In genomic region chr5:54520438-54520846, GRCh38 we compare ENCODE assay signal across 8 cellular contexts. TPM values are rescaled to one million over a fixed set of nuclear protein-coding genes. Genes with fewer than 3 reads are reported as not detected.
DNase-seq lines count a peak whose midpoint lies in the region; ATAC-seq, FAIRE-seq and TF ChIP-seq lines count a peak whose summit lies in the region.

No MANE protein-coding gene starts in this region.

- peak overlapping the region; percentile 94 for H2BK120ac ChIP-seq in IMR-90 (ENCODE audit: low read depth, low read length)

- H3K4me3 ChIP-seq in AG04449 (ENCODE audit: low read depth, low read length): peak overlapping the region; percentile 62
- peak overlapping the region; percentile 92 for H3K4me3 ChIP-seq in IMR-90 (ENCODE audit: insufficient read depth, low read depth, low read length)
- peak overlapping the region; percentile 81 for H3K4me3 ChIP-seq in astrocyte (ENCODE audit: insufficient read depth, low read depth, low read length)
- H3K4me3 ChIP-seq in keratinocyte (ENCODE audit: control insufficient read depth in 2 of 3, extremely low read depth in 1 of 3, insufficient read depth in 2 of 3, low read depth in 1 of 3, low read length in 3 of 3): peak overlapping the region; percentile 34 to 62 (median 55)

- H4K8ac ChIP-seq in IMR-90 (ENCODE audit: low read depth in 2 of 2, low read length in 2 of 2): peak overlapping the region; percentile 51 to 96

- no peaks in the 10 kb centered on the region for H3K27me3 Mint-ChIP-seq in astrocyte (ENCODE audit: low read depth, unreplicated experiment)
- H3K27me3 Mint-ChIP-seq in stimulated activated naive CD8-positive, alpha-beta T cell treated with anti-CD3 and anti-CD28 coated beads, Interleukin-15, amount 100 ng/mL, for 72 hours: no peaks in the 10 kb centered on the region

- H3K9me3 ChIP-seq in IMR-90 (ENCODE audit: control insufficient read depth, insufficient read depth, low read length) (peaks cover 9% of the 10 kb centered on the region), astrocyte (ENCODE audit: insufficient read depth, low read depth, low read length) (no peaks in the 10 kb centered on the region), keratinocyte (ENCODE audit: control insufficient read depth, low read depth, low read length) (no peaks in the 10 kb centered on the region)

- H3K36me3 ChIP-seq in IMR-90 (ENCODE audit: control insufficient read depth, insufficient read depth, low read length) (peaks cover 33% of the 10 kb centered on the region), astrocyte (ENCODE audit: insufficient read depth, low read length) (no peaks in the 10 kb centered on the region), keratinocyte (ENCODE audit: control insufficient read depth in 2 of 2, extremely low read depth in 1 of 2, insufficient read depth in 2 of 2, low read length in 2 of 2) (peaks cover 0 to 1% of the 10 kb centered on the region in 2 experiments)

- peak overlapping the region; percentile 99 for H3K4ac ChIP-seq in IMR-90 (ENCODE audit: low read depth, low read length)

- TF ChIP-seq RAD21 in IMR-90 (IDR thresholded peaks at IDR 0.05; ENCODE audit: low read length): no peak

- peak overlapping the region; percentile 96 for H2AK5ac ChIP-seq in IMR-90 (ENCODE audit: low read depth, low read length)

- peak; percentile 37; the same call in 1 of the 2 replicates for TF ChIP-seq POLR2A in IMR-90 (IDR thresholded peaks at IDR 0.05; ENCODE audit: low read depth, low read length)

- peaks cover 75% of the 10 kb centered on the region for H3K79me2 ChIP-seq in astrocyte (ENCODE audit: insufficient read depth, low read length)
- peaks cover 37% of the 10 kb centered on the region for H3K79me2 ChIP-seq in keratinocyte (ENCODE audit: control insufficient read depth, insufficient read depth, low read length)

- intact Hi-C loops in IMR-90 (cut with micrococcal nuclease): loop anchor here (2.0 kb wide), 1 partner anchor 96 kb away; no protein-coding TSS in a partner anchor

- peak overlapping the region; percentile 98 for H3K18ac ChIP-seq in IMR-90 (ENCODE audit: low read depth, low read length)

- peak overlapping the region; percentile 92 for H3K27ac ChIP-seq in IMR-90 (ENCODE audit: insufficient read depth, low read length)
- peak overlapping the region; percentile 69 for H3K27ac ChIP-seq in astrocyte (ENCODE audit: low read depth, low read length)
- H3K27ac ChIP-seq in keratinocyte (ENCODE audit: control insufficient read depth, insufficient read depth, low read length): peak overlapping the region; percentile 22

- H3K4me2 ChIP-seq in IMR-90 (ENCODE audit: low read depth, low read length) (peak overlapping the region; percentile 96), astrocyte (ENCODE audit: low read length) (peak overlapping the region; percentile 90), keratinocyte (ENCODE audit: control insufficient read depth, extremely low read depth, insufficient read depth, low read depth, low read length) (peak overlapping the region; percentile 90)

- peak overlapping the region; percentile 96 for H3K56ac ChIP-seq in IMR-90 (ENCODE audit: extremely low read depth, insufficient read depth, low read length)

- peaks cover 5% of the 10 kb centered on the region for H3K9me3 Mint-ChIP-seq in astrocyte (ENCODE audit: unreplicated experiment)
- no peaks in the 10 kb centered on the region for H3K9me3 Mint-ChIP-seq in stimulated activated naive CD8-positive, alpha-beta T cell treated with anti-CD3 and anti-CD28 coated beads, Interleukin-15, amount 100 ng/mL, for 72 hours

- no peaks in the 10 kb centered on the region for H3K27me3 ChIP-seq in IMR-90 (ENCODE audit: control insufficient read depth, insufficient read depth, low read length)
- H3K27me3 ChIP-seq in astrocyte (ENCODE audit: insufficient read depth, low read length): no peaks in the 10 kb centered on the region
- no peaks in the 10 kb centered on the region for H3K27me3 ChIP-seq in keratinocyte (ENCODE audit: control insufficient read depth, extremely low read depth, insufficient read depth, low read length)

- peak overlapping the region; percentile 99 for H2BK5ac ChIP-seq in IMR-90 (ENCODE audit: low read depth, low read length, poor library complexity, severe bottlenecking)

- WGBS in IMR-90 (ENCODE audit: extremely low coverage in 2 of 2, insufficient read length in 1 of 2), 2 experiments: 8% methylated on average over 2 of the region's 7 CpGs; no CpG with 5 or more reads in 1 of the 2 experiments

- peaks cover 65% of the 10 kb centered on the region for H4K20me1 ChIP-seq in IMR-90 (ENCODE audit: insufficient read depth, low read length)
- H4K20me1 ChIP-seq in astrocyte (ENCODE audit: insufficient read depth, low read length): peaks cover 68% of the 10 kb centered on the region
- H4K20me1 ChIP-seq in keratinocyte (ENCODE audit: control insufficient read depth, extremely low read depth, insufficient read depth, low read length): no peaks in the 10 kb centered on the region

- TF ChIP-seq CTCF in AG04449 (IDR thresholded peaks at IDR 0.05; ENCODE audit: insufficient read depth, low read length, missing control alignments) (no peak), IMR-90 (conservative IDR thresholded peaks at IDR 0.05; ENCODE audit: low read depth, low read length) (no peak), astrocyte (IDR thresholded peaks at IDR 0.05; ENCODE audit: insufficient read depth, low read depth, low read length) (no peak), keratinocyte (optimal IDR thresholded peaks at IDR 0.05 in 1 of 3, IDR thresholded peaks at IDR 0.05 in 1 of 3, conservative IDR thresholded peaks at IDR 0.05 in 1 of 3; ENCODE audit: extremely low read depth in 1 of 3, insufficient read depth in 2 of 3, low read length in 3 of 3) (no peak)

- H2BK15ac ChIP-seq in IMR-90 (ENCODE audit: low read depth, low read length): peak overlapping the region; percentile 81; the same call in 2 of the 3 replicates

- H3K36me3 Mint-ChIP-seq in astrocyte (ENCODE audit: low read depth, unreplicated experiment): peaks cover 10% of the 10 kb centered on the region

- in situ Hi-C loops in IMR-90 (cut with MboI; ENCODE audit: low sequenced_read_pairs): loop anchor here (10.0 kb wide), 1 partner anchor 634 kb away; no protein-coding TSS in a partner anchor

- ATAC-seq in IMR-90 (ENCODE audit: low read depth): no peak
- no peak for ATAC-seq in stimulated activated naive CD8-positive, alpha-beta T cell treated with anti-CD3 and anti-CD28 coated beads, Interleukin-15, amount 100 ng/mL, for 72 hours
- no peak for ATAC-seq in GM21447 (IDR thresholded peaks at IDR 0.05; ENCODE audit: unreplicated experiment)
- ATAC-seq in HG03442 (IDR thresholded peaks at IDR 0.05; ENCODE audit: unreplicated experiment): no peak

- H2AK9ac ChIP-seq in IMR-90 (replicated peaks; ENCODE audit: low read depth, low read length, poor library complexity): peak overlapping the region; percentile 89

- H3K27ac Mint-ChIP-seq in astrocyte (ENCODE audit: unreplicated experiment): peak overlapping the region; percentile 86
- peak overlapping the region; percentile 28 to 87 for H3K27ac Mint-ChIP-seq in stimulated activated naive CD8-positive, alpha-beta T cell treated with anti-CD3 and anti-CD28 coated beads, Interleukin-15, amount 100 ng/mL, for 72 hours

- POLR2A ChIA-PET in AG04449 (lab: Yijun Ruan, JAX): no interaction called here
- POLR2A ChIA-PET in IMR-90 (lab: Charles Lee; ENCODE audit: unreplicated experiment): no interaction called here

- H2AFZ ChIP-seq in IMR-90 (replicated peaks; ENCODE audit: low read length, poor library complexity) (peak overlapping the region; percentile 64), astrocyte (ENCODE audit: low read depth, low read length) (no peak overlapping the region), keratinocyte (ENCODE audit: control insufficient read depth, low read length) (peak overlapping the region; percentile 44)

- H3K9ac ChIP-seq in IMR-90 (ENCODE audit: low read depth, low read length): peak overlapping the region; percentile 97
- H3K9ac ChIP-seq in astrocyte (ENCODE audit: low read length): peak overlapping the region; percentile 85
- H3K9ac ChIP-seq in keratinocyte (ENCODE audit: control insufficient read depth, extremely low read depth, insufficient read depth, low read length): peak overlapping the region; percentile 54

- dilution Hi-C loops in IMR-90 (cut with HindIII; ENCODE audit: low sequenced_read_pairs, unreplicated experiment): no loop called here
- dilution Hi-C loops in keratinocyte (cut with MboI; ENCODE audit: extremely low pct_ligation_motif_present, low sequenced_read_pairs): no loop called here

- BruUV-seq in IMR-90 (replicated peaks; lab: Mats Ljungman, UMichigan): TSS peak; percentile 90

- DNase-seq in AG04449 (ENCODE audit: low read depth, low spot score) (no peak), IMR-90 (peak; percentile 56), astrocyte (ENCODE audit: low read depth) (peak; percentile 56), keratinocyte (ENCODE audit: low read depth, low spot score) (no peak), cerebellar cortex (ENCODE audit: low spot score) (no peak)
- DNase-seq in stimulated activated naive CD8-positive, alpha-beta T cell treated with anti-CD3 and anti-CD28 coated beads, Interleukin-15, amount 100 ng/mL, for 72 hours: no peak

- H4K5ac ChIP-seq in IMR-90 (ENCODE audit: low read depth, low read length): peak overlapping the region; percentile 97

- peak overlapping the region; percentile 90 for H3K4me3 Mint-ChIP-seq in astrocyte (ENCODE audit: unreplicated experiment)
- H3K4me3 Mint-ChIP-seq in stimulated activated naive CD8-positive, alpha-beta T cell treated with anti-CD3 and anti-CD28 coated beads, Interleukin-15, amount 100 ng/mL, for 72 hours: peak overlapping the region; percentile 82 to 83

- peaks cover 10% of the 10 kb centered on the region for H3K9me1 ChIP-seq in IMR-90 (ENCODE audit: insufficient read depth, low read length)
- H3K9me1 ChIP-seq in keratinocyte (ENCODE audit: control insufficient read depth, extremely low read depth, insufficient read depth, low read length): no peaks in the 10 kb centered on the region

- H3K23ac ChIP-seq in IMR-90 (ENCODE audit: low read depth, low read length): peak overlapping the region; percentile 99

- peaks cover 0 to 45% of the 10 kb centered on the region in 2 experiments; a peak in 2 of 4 replicates for H3K79me1 ChIP-seq in IMR-90 (ENCODE audit: low read depth in 1 of 2, low read length in 2 of 2)

- CTCF ChIA-PET in AG04449 (lab: Yijun Ruan, JAX): interaction anchor here (5.3 kb wide), 1 partner anchor 31 kb away, joined by 27 read pairs; no protein-coding TSS in a partner anchor
- CTCF ChIA-PET in IMR-90 (lab: Yijun Ruan, JAX): interaction anchor here (1.0 kb wide), 1 partner anchor 324 kb away, joined by 4 read pairs; no protein-coding TSS in a partner anchor

- peaks cover 37% of the 10 kb centered on the region for H3K4me1 Mint-ChIP-seq in astrocyte (ENCODE audit: low read depth, unreplicated experiment)
- peaks cover 70% of the 10 kb centered on the region for H3K4me1 Mint-ChIP-seq in stimulated activated naive CD8-positive, alpha-beta T cell treated with anti-CD3 and anti-CD28 coated beads, Interleukin-15, amount 100 ng/mL, for 72 hours

- H3K4me1 ChIP-seq in IMR-90 (ENCODE audit: control insufficient read depth, insufficient read depth, low read length) (peaks cover 15% of the 10 kb centered on the region), astrocyte (ENCODE audit: insufficient read depth, low read length) (peaks cover 62% of the 10 kb centered on the region), keratinocyte (ENCODE audit: control insufficient read depth, extremely low read depth, insufficient read depth, low read length) (peaks cover 26% of the 10 kb centered on the region)

- peak overlapping the region; percentile 99 for H3K14ac ChIP-seq in IMR-90 (replicated peaks; ENCODE audit: low read depth, low read length)

- peak overlapping the region; percentile 98 for H4K91ac ChIP-seq in IMR-90 (ENCODE audit: insufficient read depth, low read depth, low read length)

- peak overlapping the region; percentile 86 for H2BK20ac ChIP-seq in IMR-90 (ENCODE audit: low read depth, low read length)

- no peak for FAIRE-seq in astrocyte (lab: Jason Lieb, UNC)
- FAIRE-seq in keratinocyte (lab: Jason Lieb, UNC): peak; percentile 55

RNA-seq across cellular contexts. Expression of gene SNX18, which starts 2.9 kb away (rescaled TPM):
- total RNA-seq in IMR-90 (2012; rRNA removed) (50.0 and 67.8 TPM in 2 replicates), astrocyte (38.8 and 43.5 TPM in 2 replicates)
- polyA plus RNA-seq in IMR-90 (2012; rRNA removed) (31.2 and 40.1 TPM in 2 replicates), keratinocyte (5.5 to 7.4 TPM (median 7.1 TPM) in 3 replicates)
- 33.9 and 66.4 TPM in 2 replicates for polyA plus RNA-seq in IMR-90 (2012; cell fraction: cytosol; rRNA removed)
- polyA plus RNA-seq in IMR-90 (2012; cell fraction: nucleus; rRNA removed; ENCODE audit: low replicate concordance): 17.8 and 42.7 TPM in 2 replicates
- 1.7 TPM for polyA plus RNA-seq in keratinocyte (2011; ENCODE audit: low read depth)
- 5.8 and 7.2 TPM in 2 replicates for polyA plus RNA-seq in keratinocyte (2011; cell fraction: cytosol; rRNA removed)
- 4.9 and 5.3 TPM in 2 replicates for polyA plus RNA-seq in keratinocyte (2011; cell fraction: nucleus; rRNA removed)
- 5.0 and 7.0 TPM in 2 replicates for polyA plus RNA-seq in keratinocyte (2012; ENCODE audit: low replicate concordance)
- 9.9 to 12.0 TPM (median 10.5 TPM) in 3 replicates for polyA minus RNA-seq in keratinocyte
- polyA minus RNA-seq in keratinocyte (2011; cell fraction: cytosol; rRNA and poly(A)+ RNA removed): 37.8 TPM
- polyA minus RNA-seq in keratinocyte (2011; cell fraction: nucleus; rRNA and poly(A)+ RNA removed): 11.9 and 14.0 TPM in 2 replicates

Comparison
In these comparisons a context has a peak if more than half of its experiments do, and no peak if none do; other contexts are left out.
1. DNase-seq: peak in IMR-90 (single experiment) and astrocyte (single experiment); none in AG04449 (single experiment), keratinocyte (single experiment), stimulated activated naive CD8-positive, alpha-beta T cell treated with anti-CD3 and anti-CD28 coated beads, Interleukin-15, amount 100 ng/mL, for 72 hours (0 of 2) and cerebellar cortex (single experiment).
2. H3K27ac ChIP-seq: peak in every context shown above with its lines; median percentile 92 in IMR-90; 69 in astrocyte; 22 in keratinocyte.
3. Peak in every context shown above with its lines, with median percentiles within 50 percentile points of each other: H3K4me3 ChIP-seq, H3K4me2 ChIP-seq and H3K9ac ChIP-seq.